ENCODE assay signal across 19 cellular contexts in the genomic region with DNA sequence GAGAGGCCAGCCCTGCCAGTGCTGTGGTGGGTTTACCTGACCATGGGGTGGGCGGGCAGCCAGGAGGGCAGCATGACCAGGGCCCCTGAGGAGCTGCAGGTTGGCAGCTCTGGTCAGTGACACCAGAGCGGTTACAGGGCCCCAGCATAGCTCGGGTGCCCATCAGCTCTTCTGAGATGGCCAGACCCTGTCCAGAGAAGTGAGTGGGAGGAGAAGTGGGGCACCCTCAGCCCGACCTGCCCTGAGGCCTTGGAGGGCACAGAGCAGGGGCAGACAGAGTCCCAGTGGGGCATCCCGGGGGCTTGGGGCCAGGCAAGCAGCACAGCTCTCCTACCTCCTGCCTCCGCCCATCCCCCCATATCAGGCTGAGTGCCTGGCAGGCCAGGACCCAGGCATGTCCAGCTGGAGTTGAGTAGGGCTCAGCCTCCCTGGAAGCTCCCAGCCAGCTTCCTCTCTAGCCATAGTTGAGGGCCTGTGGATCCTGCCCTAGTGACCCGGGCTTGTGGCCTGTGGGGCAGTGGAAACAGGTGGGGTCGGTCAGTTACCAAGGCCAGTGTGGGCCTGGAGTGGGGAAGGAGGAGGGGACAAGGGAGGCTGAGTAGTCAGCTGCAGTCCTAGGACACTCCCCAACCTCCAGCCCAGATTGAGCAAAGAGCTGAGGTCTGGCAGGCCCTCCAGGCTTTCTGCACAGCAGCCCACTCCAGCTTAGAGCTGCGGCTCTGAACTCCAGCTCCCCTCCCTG.
DNase-seq lines count a peak whose midpoint lies in the region; ATAC-seq and TF ChIP-seq lines count a peak whose summit lies in the region.
"Had no signal": no experiment of that assay in that cellular context is flagged by ENCODE, and none has a peak within 500 bp of the region (broad histone marks: within the 10 kb centered on the region; RNA-seq: fewer than 3 reads in every experiment).

No MANE protein-coding gene starts in this region.

- no peak for TF ChIP-seq CTCF in GM13977 (IDR thresholded peaks at IDR 0.05; ENCODE audit: extremely low read depth, insufficient read depth, missing control alignments)

- H3K27me3 ChIP-seq in right cardiac atrium (ENCODE audit: control insufficient read depth, insufficient read depth) (no peaks in the 10 kb centered on the region), SJCRH30 (no peaks in the 10 kb centered on the region)

- no peaks in the 10 kb centered on the region for H3K36me3 ChIP-seq in SJCRH30

- H3K9me3 ChIP-seq in right cardiac atrium (ENCODE audit: control insufficient read depth, low read length) (no peaks in the 10 kb centered on the region), SJCRH30 (replicated peaks) (no peaks in the 10 kb centered on the region)

- H3K4me1 ChIP-seq in right cardiac atrium (ENCODE audit: control insufficient read depth, insufficient read depth, low read length) (no peaks in the 10 kb centered on the region), SJCRH30 (no peaks in the 10 kb centered on the region)

- intact Hi-C loops in right cardiac atrium (cut with DNase I) = no loop called here
- intact Hi-C loops in left ventricle myocardium superior (cut with micrococcal nuclease) = no loop called here

- peak in 1 of 2 donors; percentile 5 for ATAC-seq in right cardiac atrium
- ATAC-seq in left ventricle myocardium superior = no peak
- ATAC-seq in HG03025 (IDR thresholded peaks at IDR 0.05; ENCODE audit: low FRiP score, unreplicated experiment) = no peak
- ATAC-seq in GM18498 (IDR thresholded peaks at IDR 0.05; ENCODE audit: unreplicated experiment) = no peak

- in situ Hi-C loops in GM13977 (cut with MboI; ENCODE audit: low pct_unique_long_range_greater_than_20kb, low sequenced_read_pairs, unreplicated experiment) = no loop called here

- H3K4me3 ChIP-seq in right cardiac atrium (ENCODE audit: low read length) (no peak overlapping the region), SJCRH30 (no peak overlapping the region)

- 77% methylated on average over 9 of the region's 9 CpGs for WGBS in right cardiac atrium

- H3K27ac ChIP-seq in right cardiac atrium (ENCODE audit: low read length) = no peak overlapping the region
- no peak overlapping the region for H3K27ac ChIP-seq in SJCRH30

- peak in 2 of 3 donors; percentile 36 to 40 for DNase-seq in right cardiac atrium
- no peak for DNase-seq in left ventricle myocardium superior
- DNase-seq in SJCRH30 = peak; percentile 25 to 47
- peak; percentile 48 for DNase-seq in left kidney (ENCODE audit: low read depth, low spot score)
- DNase-seq in AML-193 (lab: John Stamatoyannopoulos, UW) = no peak
- no peak for DNase-seq in GM13977 (ENCODE audit: low spot score)
- DNase-seq: C1 segment of cervical spinal cord, DMS 273 treated with DMSO at 0.1 percent for 48 hours, DND-41, GOT3, KG1, MV-4-11, NCI-H1694 treated with DMSO at 0.1 percent for 48 hours, NCI-H2107, NCI-H510A, NCI-H82, RPMI8226 had no signal

Comparison
In these comparisons a context has a peak if more than half of its experiments do, and no peak if none do; other contexts are left out.
1. DNase-seq: peak in right cardiac atrium (2 of 3), SJCRH30 (2 of 2) and left kidney (single experiment); none in left ventricle myocardium superior (single experiment), AML-193 (0 of 2) and GM13977 (single experiment).